In genomic region chr21:32331444-32332305, GRCh38 we compare ENCODE assay signal across 18 cellular contexts. TPM values are rescaled to one million over a fixed set of nuclear protein-coding genes. Genes with fewer than 3 reads are reported as not detected.
DNase-seq lines count a peak whose midpoint lies in the region; ATAC-seq and TF ChIP-seq lines count a peak whose summit lies in the region.
"Had no signal": no experiment of that assay in that cellular context is flagged by ENCODE, and none has a peak within 500 bp of the region (broad histone marks: within the 10 kb centered on the region; RNA-seq: fewer than 3 reads in every experiment).

No MANE protein-coding gene starts in this region.

- H3K27ac ChIP-seq in coronary artery (no peak overlapping the region), mesodermal cell (ENCODE audit: low read depth, low read length, severe bottlenecking) (peak overlapping the region; percentile 76), temporal lobe (ENCODE audit: low read depth, low read length) (peak overlapping the region; percentile 87)
- H3K27ac ChIP-seq: body of pancreas, C4-2B had no signal

- peaks cover 22% of the 10 kb centered on the region for H3K4me1 ChIP-seq in mesodermal cell (ENCODE audit: control insufficient read depth, insufficient read depth, low read length, poor library complexity, severe bottlenecking)
- H3K4me1 ChIP-seq: body of pancreas had no signal

- peaks cover 61% of the 10 kb centered on the region for H3K36me3 ChIP-seq in mesodermal cell (ENCODE audit: control insufficient read depth, insufficient read depth, low read length)

- peak; percentile 51 for DNase-seq in activated effector memory CD4-positive, alpha-beta T cell treated with anti-CD3 and anti-CD28 coated beads, Interleukin-2, amount 50 U/mL, for 16 hours
- DNase-seq in activated effector memory CD4-positive, alpha-beta T cell treated with Interleukin-2 at 50 U/mL for 16 hours, result no peak
- peak; percentile 64 for DNase-seq in coronary artery (ENCODE audit: low spot score)
- DNase-seq in stimulated activated CD4-positive, alpha-beta T cell treated with anti-CD3 and anti-CD28 coated beads, Interleukin-12 subunit alpha, Interleukin-12 subunit beta, amount 100 ng/mL, for 4 hours, result no peak
- DNase-seq in activated gamma-delta T cell treated with Interleukin-2 at 50 U/mL for 16 hours, result no peak
- DNase-seq: activated CD4-positive, CD25-positive, alpha-beta regulatory T cell treated with anti-CD3 and anti-CD28 coated beads, Interleukin-2, amount 50 U/mL, for 72 hours; activated naive CD4-positive, alpha-beta T cell treated with anti-CD3 and anti-CD28 coated beads, Interleukin-2, amount 50 U/mL, for 16 hours; erythroblast; HFFc6; left ventricle myocardium superior; stimulated activated CD4-positive, alpha-beta T cell treated with anti-CD3 and anti-CD28 coated beads, Interleukin-4, amount 100 ng/mL, for 4 hours had no signal

- WGBS in mesodermal cell (ENCODE audit: insufficient coverage in 2 of 2), 2 experiments, result 89 to 93% methylated on average over 6 of the region's 9 CpGs

- no peak for TF ChIP-seq CTCF in coronary artery (IDR thresholded peaks at IDR 0.05)

- peaks cover 4% of the 10 kb centered on the region for H3K9me3 ChIP-seq in mesodermal cell (ENCODE audit: control insufficient read depth, low read length)
- H3K9me3 ChIP-seq: body of pancreas had no signal

- no peak for ATAC-seq in HG02642 (IDR thresholded peaks at IDR 0.05; ENCODE audit: poor library complexity, unreplicated experiment)
- ATAC-seq: body of pancreas, left ventricle myocardium superior had no signal

- H3K4me3 ChIP-seq in coronary artery (no peak overlapping the region), mesodermal cell (ENCODE audit: extremely low read depth, insufficient read depth, low read length, poor library complexity, severe bottlenecking) (no peak overlapping the region)
- H3K4me3 ChIP-seq: body of pancreas had no signal

RNA-seq across cellular contexts. Expression of gene MRAP, which starts 33.0 kb away (rescaled TPM):
- not detected for polyA plus RNA-seq in mesodermal cell (2013, experiment 1 of 2)
- polyA plus RNA-seq in mesodermal cell (2013, experiment 2 of 2), result not detected
- total RNA-seq in temporal lobe, result not detected
- total RNA-seq: glomerular endothelial cell, HFFc6, SK-MEL-5 had no signal

RNA-seq across cellular contexts. Expression of gene MIS18A, which starts 52.8 kb away (rescaled TPM):
- 28.1 TPM for polyA plus RNA-seq in mesodermal cell (2013, experiment 1 of 2)
- 31.3 TPM for polyA plus RNA-seq in mesodermal cell (2013, experiment 2 of 2)
- 4.7 TPM for total RNA-seq in temporal lobe

Comparison
In these comparisons a context has a peak if more than half of its experiments do, and no peak if none do; other contexts are left out.
1. DNase-seq: peak in activated effector memory CD4-positive, alpha-beta T cell treated with anti-CD3 and anti-CD28 coated beads, Interleukin-2, amount 50 U/mL, for 16 hours (single experiment) and coronary artery (single experiment); none in activated effector memory CD4-positive, alpha-beta T cell treated with Interleukin-2 at 50 U/mL for 16 hours (single experiment), stimulated activated CD4-positive, alpha-beta T cell treated with anti-CD3 and anti-CD28 coated beads, Interleukin-12 subunit alpha, Interleukin-12 subunit beta, amount 100 ng/mL, for 4 hours (single experiment) and activated gamma-delta T cell treated with Interleukin-2 at 50 U/mL for 16 hours (single experiment).
2. H3K27ac ChIP-seq: peak in mesodermal cell (single experiment) and temporal lobe (single experiment); none in coronary artery (0 of 2).